Comparison of ENCODE assay signal across 8 cellular contexts in genomic region chr7:87345166-87345927, GRCh38. TPM values are rescaled to one million over a fixed set of nuclear protein-coding genes. Genes with fewer than 3 reads are reported as not detected.
DNase-seq lines count a peak whose midpoint lies in the region; ATAC-seq and TF ChIP-seq lines count a peak whose summit lies in the region.

CROT (plus strand) TSS chr7:87345664; CDS start chr7:87349069, 3,405 bp downstream.

- peaks cover 36% of the 10 kb centered on the region for H3K36me3 Mint-ChIP-seq in GM23338 (ENCODE audit: low read depth)
- peaks cover 9% of the 10 kb centered on the region for H3K36me3 Mint-ChIP-seq in natural killer cell treated with Interleukin-12 subunit alpha and Interleukin-12 subunit beta and Interleukin-15 and Interleukin-18, amount 100 ng/mL, for 72 hours

- TF ChIP-seq CTCF in GM23338 (conservative IDR thresholded peaks at IDR 0.05; ENCODE audit: low read depth in 2 of 2) (no peak), fibroblast of pulmonary artery (IDR thresholded peaks at IDR 0.05; ENCODE audit: low read length, missing control alignments) (no peak)

- peak within 1 kb of the TSS; percentile 58; the same call in 1 of the 2 replicates for H3K27ac Mint-ChIP-seq in GM23338
- H3K27ac Mint-ChIP-seq in natural killer cell treated with Interleukin-12 subunit alpha and Interleukin-12 subunit beta and Interleukin-15 and Interleukin-18, amount 100 ng/mL, for 72 hours: peak within 1 kb of the TSS; percentile 89 to 96

- no peak within 1 kb of the TSS for H3K27ac ChIP-seq in GM23338 (ENCODE audit: low read depth)

- peak within 1 kb of the TSS; percentile 88 for H3K4me2 ChIP-seq in GM23338

- H3K4me1 ChIP-seq in GM23338 (ENCODE audit: insufficient read depth): peaks cover 24% of the 10 kb centered on the region

- H4K20me1 ChIP-seq in GM23338 (replicated peaks; ENCODE audit: insufficient read depth): no peaks in the 10 kb centered on the region

- peak; percentile 97 for ATAC-seq in GM23338
- peak; percentile 100 for ATAC-seq in natural killer cell treated with Interleukin-12 subunit alpha and Interleukin-12 subunit beta and Interleukin-15 and Interleukin-18, amount 100 ng/mL, for 72 hours

- peak within 1 kb of the TSS; percentile 63 for H3K4me3 ChIP-seq in GM23338
- peak within 1 kb of the TSS; percentile 84 for H3K4me3 ChIP-seq in fibroblast of pulmonary artery (replicated peaks; ENCODE audit: low read depth, low read length)

- H3K36me3 ChIP-seq in GM23338 (ENCODE audit: insufficient read depth): peaks cover 4% of the 10 kb centered on the region; the same call in 1 of the 2 replicates

- H3F3A ChIP-seq in GM23338 (replicated peaks; ENCODE audit: low read depth): no peaks in the 10 kb centered on the region

- H3K27me3 Mint-ChIP-seq in GM23338 (ENCODE audit: insufficient read depth, low read depth, poor library complexity): peaks cover 6% of the 10 kb centered on the region
- no peaks in the 10 kb centered on the region for H3K27me3 Mint-ChIP-seq in natural killer cell treated with Interleukin-12 subunit alpha and Interleukin-12 subunit beta and Interleukin-15 and Interleukin-18, amount 100 ng/mL, for 72 hours

- peak within 1 kb of the TSS; percentile 88 for H3K4me3 Mint-ChIP-seq in GM23338
- H3K4me3 Mint-ChIP-seq in natural killer cell treated with Interleukin-12 subunit alpha and Interleukin-12 subunit beta and Interleukin-15 and Interleukin-18, amount 100 ng/mL, for 72 hours: peak within 1 kb of the TSS; percentile 98

- peaks cover 34% of the 10 kb centered on the region for H3K4me1 Mint-ChIP-seq in GM23338
- peaks cover 18 to 43% of the 10 kb centered on the region in 2 donors for H3K4me1 Mint-ChIP-seq in natural killer cell treated with Interleukin-12 subunit alpha and Interleukin-12 subunit beta and Interleukin-15 and Interleukin-18, amount 100 ng/mL, for 72 hours (ENCODE audit: low read depth in 2 of 2)

- peak within 1 kb of the TSS; percentile 98 for H2AFZ ChIP-seq in GM23338

- peaks cover 2% of the 10 kb centered on the region; the same call in 1 of the 3 replicates for H3K9me3 Mint-ChIP-seq in GM23338
- no peaks in the 10 kb centered on the region for H3K9me3 Mint-ChIP-seq in natural killer cell treated with Interleukin-12 subunit alpha and Interleukin-12 subunit beta and Interleukin-15 and Interleukin-18, amount 100 ng/mL, for 72 hours

- H3K27me3 ChIP-seq in GM23338 (ENCODE audit: insufficient read depth): peaks cover 6% of the 10 kb centered on the region; the same call in 1 of the 2 replicates

- no peaks in the 10 kb centered on the region for H3K79me2 ChIP-seq in GM23338 (replicated peaks; ENCODE audit: insufficient read depth)

- DNase-seq in EH (ENCODE audit: low read depth) (peak; percentile 94), GM23338 (ENCODE audit: low spot score) (peak; percentile 98), LHCN-M2 (ENCODE audit: low read depth) (peak; percentile 95), RPMI8226 (peak; percentile 77), fibroblast of pulmonary artery (ENCODE audit: low read depth) (peak; percentile 92)
- DNase-seq in activated T-helper 9 cell treated with anti-CD3 and anti-CD28 coated beads, Interleukin-2, amount 50 U/mL, for 16 hours (ENCODE audit: low read depth): peak; percentile 92
- peak; percentile 97 for DNase-seq in natural killer cell treated with Interleukin-12 subunit alpha and Interleukin-12 subunit beta and Interleukin-15 and Interleukin-18, amount 100 ng/mL, for 72 hours (ENCODE audit: low spot score)
- peak; percentile 95 for DNase-seq in stimulated activated naive CD4-positive, alpha-beta T cell treated with Interleukin-2 at 50 U/mL for 16 hours (lab: John Stamatoyannopoulos, UW)

- no peaks in the 10 kb centered on the region for H3K9me2 ChIP-seq in GM23338 (ENCODE audit: insufficient read depth)

TF ChIP-seq in GM23338, 12 proteins besides CTCF, POLR2A, EP300 and RAD21:
- peak; percentile 93 for TF ChIP-seq POLR2AphosphoS5 (IDR thresholded peaks at IDR 0.05; ENCODE audit: low read depth)
- TF ChIP-seq JUNB (IDR thresholded peaks at IDR 0.05; ENCODE audit: unreplicated experiment): no peak
- TF ChIP-seq CREB1 (CRISPR knock-in tag; IDR thresholded peaks at IDR 0.05; ENCODE audit: low read depth): peak; percentile 77

RNA-seq across cellular contexts. Expression of gene CROT, which starts in this region (rescaled TPM):
- total RNA-seq in GM23338 (2014; rRNA removed; shearing (Covaris generic)): 10.4 and 14.0 TPM in 2 replicates
- polyA plus RNA-seq in GM23338 (2016; fragmentation: Nextera tagmentation; extraction: Ambion mirVana): 6.6 and 8.9 TPM in 2 replicates
- 24.8 and 32.4 TPM in 2 replicates for total RNA-seq in LHCN-M2 (2014; rRNA removed)
- 10.4 TPM for polyA plus RNA-seq in LHCN-M2 (2012)
- total RNA-seq in natural killer cell treated with Interleukin-12 subunit alpha and Interleukin-12 subunit beta and Interleukin-15 and Interleukin-18, amount 100 ng/mL, for 72 hours: 1 to 10 TPM; 9.2 TPM
